Comparison of ENCODE assay signal across 1 cellular context in the genomic region with DNA sequence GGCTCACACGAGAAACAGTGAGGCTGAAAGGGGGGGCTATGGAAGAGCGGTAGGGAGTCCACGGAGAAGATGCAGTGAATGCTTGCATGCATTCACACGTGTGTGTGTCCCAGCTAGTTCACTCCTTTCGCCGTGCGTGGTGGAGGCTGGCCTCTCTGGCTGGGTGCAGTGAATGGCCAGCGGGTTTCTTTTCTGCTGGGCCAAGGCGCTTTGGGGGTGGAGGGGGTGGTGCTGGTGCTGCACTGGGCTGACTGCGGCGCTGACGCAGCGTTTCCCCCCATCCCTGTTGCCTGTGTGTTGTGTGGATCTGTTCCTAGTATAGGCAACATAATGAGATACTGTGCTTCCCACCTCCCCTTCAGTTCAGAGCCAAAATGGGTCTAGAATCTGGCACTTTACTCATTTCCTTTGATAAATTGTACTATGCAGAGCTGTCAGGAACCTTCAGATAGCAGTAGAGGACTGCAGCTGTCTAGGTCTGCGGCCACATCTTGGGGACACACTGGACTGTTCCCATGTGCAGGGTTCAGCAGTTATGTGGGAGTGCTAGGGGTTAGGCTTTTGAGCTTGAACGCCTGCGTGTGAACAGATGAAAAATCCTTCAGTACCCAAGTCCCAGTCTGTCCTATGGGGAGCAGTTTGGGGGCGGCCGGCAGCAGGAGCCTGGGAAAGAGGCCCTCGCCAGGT. TPM values are rescaled to one million over a fixed set of nuclear protein-coding genes. Genes with fewer than 3 reads are reported as not detected.
"Had no signal": no experiment of that assay in that cellular context is flagged by ENCODE, and none has a peak within 500 bp of the region (broad histone marks: within the 10 kb centered on the region; RNA-seq: fewer than 3 reads in every experiment).

No MANE protein-coding gene starts in this region.

RNA-seq across cellular contexts. Expression of a gene that starts 13.7 kb away (rescaled TPM):
- total RNA-seq: smooth muscle cell had no signal
- polyA plus RNA-seq: smooth muscle cell had no signal
